In the genomic region with DNA sequence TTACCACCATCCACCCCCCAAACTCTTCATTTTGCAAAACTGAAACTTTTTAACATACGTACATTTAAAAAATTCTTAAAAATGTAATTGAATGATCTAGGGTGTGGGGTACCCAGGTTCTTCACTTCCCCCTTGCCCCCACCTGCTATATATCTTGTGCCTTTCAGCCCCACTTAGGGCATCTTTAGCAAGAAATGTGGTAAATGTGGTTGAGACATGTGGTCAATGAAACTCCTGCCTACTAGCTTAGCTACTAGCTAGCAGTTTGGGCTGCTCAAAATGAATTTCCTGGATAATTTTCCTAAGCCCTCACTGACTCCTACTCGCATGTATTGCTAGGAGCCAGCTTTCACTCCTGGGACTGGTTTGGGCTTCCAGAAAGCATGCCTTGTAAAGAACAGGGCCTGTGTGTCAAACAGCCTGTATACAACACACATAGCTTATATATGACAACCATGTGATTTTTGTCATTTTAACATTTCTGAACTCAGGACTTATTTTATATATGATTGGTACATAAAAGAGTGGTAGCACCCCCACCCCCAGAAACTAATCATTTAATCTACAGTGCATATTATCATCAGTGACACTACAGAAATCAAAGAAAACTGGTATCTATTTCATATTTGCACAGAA, we compare ENCODE assay signal across 10 cellular contexts.
DNase-seq lines count a peak whose midpoint lies in the region; ATAC-seq and TF ChIP-seq lines count a peak whose summit lies in the region.
"Had no signal": no experiment of that assay in that cellular context is flagged by ENCODE, and none has a peak within 500 bp of the region (broad histone marks: within the 10 kb centered on the region; RNA-seq: fewer than 3 reads in every experiment).

No MANE protein-coding gene starts in this region.

- peak overlapping the region; percentile 63 for H3K27ac ChIP-seq in vagina

- H3K9me3 ChIP-seq in vagina = no peaks in the 10 kb centered on the region

- CTCF ChIA-PET in activated naive CD4-positive, alpha-beta T cell treated with anti-CD3 and anti-CD28 coated beads, Interleukin-2, amount 10 ng/mL, durations not matched to agents 7 days and 5 days (lab: Charles Lee) = interaction anchor here (1.3 to 1.6 kb wide), 2 partner anchors 10 to 258 kb away, joined by 3 to 9 read pairs; no protein-coding TSS in a partner anchor

- H3K4me3 Mint-ChIP-seq in activated naive CD4-positive, alpha-beta T cell treated with anti-CD3 and anti-CD28 coated beads, Interleukin-2, amount 10 ng/mL, durations not matched to agents 7 days and 5 days = no peak overlapping the region
- H3K4me3 Mint-ChIP-seq: dendritic cell treated with granulocyte-macrophage colony-stimulating factor and Interleukin-4, amounts not matched to agents 40 ng/mL and 50 ng/mL, for 4 days had no signal

- H3K27me3 Mint-ChIP-seq in activated naive CD4-positive, alpha-beta T cell treated with anti-CD3 and anti-CD28 coated beads, Interleukin-2, amount 10 ng/mL, durations not matched to agents 7 days and 5 days = peaks cover 4% of the 10 kb centered on the region
- H3K27me3 Mint-ChIP-seq: dendritic cell treated with granulocyte-macrophage colony-stimulating factor and Interleukin-4, amounts not matched to agents 40 ng/mL and 50 ng/mL, for 4 days had no signal

- H3K27ac Mint-ChIP-seq in activated naive CD4-positive, alpha-beta T cell treated with anti-CD3 and anti-CD28 coated beads, Interleukin-2, amount 10 ng/mL, durations not matched to agents 7 days and 5 days = peak overlapping the region; percentile 9
- H3K27ac Mint-ChIP-seq: dendritic cell treated with granulocyte-macrophage colony-stimulating factor and Interleukin-4, amounts not matched to agents 40 ng/mL and 50 ng/mL, for 4 days had no signal

- H3K4me3 ChIP-seq in vagina (no peak overlapping the region), foreskin fibroblast (ENCODE audit: low read depth in 1 of 2, low read length in 2 of 2) (no peak overlapping the region)
- H3K4me3 ChIP-seq: lung had no signal

- ATAC-seq in HG03095 (IDR thresholded peaks at IDR 0.05; ENCODE audit: unreplicated experiment) = peak; percentile 62

- TF ChIP-seq CTCF in vagina (IDR thresholded peaks at IDR 0.05) (no peak), foreskin fibroblast (IDR thresholded peaks at IDR 0.05; ENCODE audit: low read depth, low read length) (no peak)

- no peaks in the 10 kb centered on the region for H3K27me3 ChIP-seq in vagina

- intact Hi-C loops in vagina (cut with DNase I) = loop anchor here (10.0 kb wide), 1 partner anchor 169 kb away; no protein-coding TSS in a partner anchor

- peaks cover 27% of the 10 kb centered on the region for H3K4me1 ChIP-seq in vagina

- peaks cover 19% of the 10 kb centered on the region for H3K36me3 Mint-ChIP-seq in activated naive CD4-positive, alpha-beta T cell treated with anti-CD3 and anti-CD28 coated beads, Interleukin-2, amount 10 ng/mL, durations not matched to agents 7 days and 5 days

- H3K4me1 Mint-ChIP-seq in activated naive CD4-positive, alpha-beta T cell treated with anti-CD3 and anti-CD28 coated beads, Interleukin-2, amount 10 ng/mL, durations not matched to agents 7 days and 5 days = peaks cover 22% of the 10 kb centered on the region

- peaks cover 6% of the 10 kb centered on the region for H3K9me3 Mint-ChIP-seq in activated naive CD4-positive, alpha-beta T cell treated with anti-CD3 and anti-CD28 coated beads, Interleukin-2, amount 10 ng/mL, durations not matched to agents 7 days and 5 days
- H3K9me3 Mint-ChIP-seq: dendritic cell treated with granulocyte-macrophage colony-stimulating factor and Interleukin-4, amounts not matched to agents 40 ng/mL and 50 ng/mL, for 4 days had no signal

- no peaks in the 10 kb centered on the region for H3K36me3 ChIP-seq in vagina

- DNase-seq in activated naive CD4-positive, alpha-beta T cell treated with anti-CD3 and anti-CD28 coated beads, Interleukin-2, amount 10 ng/mL, durations not matched to agents 7 days and 5 days = no peak
- DNase-seq in activated naive CD4-positive, alpha-beta T cell treated with Interleukin-2 at 50 U/mL for 16 hours = no peak
- DNase-seq in RPMI7951 (ENCODE audit: low read depth) (peak; percentile 25), vagina (ENCODE audit: extremely low spot score in 2 of 2) (no peak), DMS 273 (lab: John Stamatoyannopoulos, UW; ENCODE audit: unreplicated experiment) (no peak), foreskin fibroblast (no peak), SHP77 treated with DMSO at 0.1 percent for 48 hours (lab: John Stamatoyannopoulos, UW) (no peak)

- TF ChIP-seq POLR2A in vagina (IDR thresholded peaks at IDR 0.05) = no peak
